Comparison of ENCODE assay signal across 8 cellular contexts in the genomic region with DNA sequence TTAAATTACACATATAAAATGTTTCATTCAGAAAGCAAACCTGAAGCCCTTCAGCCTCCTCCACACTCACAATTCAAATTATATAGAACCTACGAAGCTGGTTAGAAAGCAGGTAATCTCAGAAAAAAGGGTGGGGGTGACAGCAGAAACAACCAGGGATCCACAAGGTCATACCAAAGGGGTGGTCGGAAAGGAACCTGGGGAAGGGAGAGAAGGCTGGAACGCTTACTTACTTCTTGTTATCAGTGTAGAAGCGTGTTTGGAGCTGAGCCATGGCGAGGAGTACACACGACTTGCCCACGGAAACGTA. TPM values are rescaled to one million over a fixed set of nuclear protein-coding genes. Genes with fewer than 3 reads are reported as not detected.
DNase-seq lines count a peak whose midpoint lies in the region; ATAC-seq and TF ChIP-seq lines count a peak whose summit lies in the region.

No MANE protein-coding gene starts in this region.

- peak overlapping the region; percentile 96 for H3K9ac ChIP-seq in iPS-18a (ENCODE audit: low read length)

- no peak for TF ChIP-seq CTCF in BE2C (IDR thresholded peaks at IDR 0.05; ENCODE audit: low read depth, low read length)
- no peak for TF ChIP-seq CTCF in HEK293 (tag by site-specific recombination; IDR thresholded peaks at IDR 0.05)

- no peaks in the 10 kb centered on the region for H3K27me3 Mint-ChIP-seq in activated CD8-positive, alpha-beta T cell treated with anti-CD3 and anti-CD28 coated beads, Interleukin-2, amount 10 ng/mL, durations not matched to agents 7 days and 5 days (ENCODE audit: low read depth)

- no peak for DNase-seq in BE2C
- DNase-seq in activated CD8-positive, alpha-beta T cell treated with anti-CD3 and anti-CD28 coated beads, Interleukin-2, amount 10 ng/mL, durations not matched to agents 7 days and 5 days, result no peak
- DNase-seq in substantia nigra (lab: John Stamatoyannopoulos, UW), result peak in 2 of 49 donors; percentile 56 to 59
- DNase-seq in DMS53 treated with DMSO at 0.1 percent for 48 hours (lab: John Stamatoyannopoulos, UW; ENCODE audit: unreplicated experiment), result no peak
- DNase-seq in NK-92 treated with Interleukin-12 subunit alpha and Interleukin-12 subunit beta, amount 100 ng/mL, for 24 hours (lab: John Stamatoyannopoulos, UW), result no peak
- DNase-seq in cerebellar nuclear complex (lab: John Stamatoyannopoulos, UW), result no peak

- H3K9me3 Mint-ChIP-seq in activated CD8-positive, alpha-beta T cell treated with anti-CD3 and anti-CD28 coated beads, Interleukin-2, amount 10 ng/mL, durations not matched to agents 7 days and 5 days (ENCODE audit: insufficient read depth), result no peaks in the 10 kb centered on the region

- H3K4me1 Mint-ChIP-seq in activated CD8-positive, alpha-beta T cell treated with anti-CD3 and anti-CD28 coated beads, Interleukin-2, amount 10 ng/mL, durations not matched to agents 7 days and 5 days (ENCODE audit: low read depth), result peaks cover 24% of the 10 kb centered on the region

- POLR2A ChIA-PET in HEK293 (lab: Yijun Ruan, JAX), result interaction anchor here (0.8 to 1.7 kb wide), 3 partner anchors 36 to 328 kb away, joined by 3 to 9 read pairs (median 7); partner anchors contain the start of gene CYP20A1
- POLR2A ChIA-PET in activated CD8-positive, alpha-beta T cell treated with anti-CD3 and anti-CD28 coated beads, Interleukin-2, amount 10 ng/mL, durations not matched to agents 7 days and 5 days (lab: Charles Lee), result interaction anchor here (0.6 to 1.5 kb wide), 2 partner anchors 107 to 328 kb away, joined by 4 to 6 read pairs; partner anchors contain the start of gene CYP20A1

- CTCF ChIA-PET in HEK293 (lab: Yijun Ruan, JAX), result interaction anchor here (0.6 kb wide), 2 partner anchors 188 to 281 kb away, joined by 3 read pairs; no protein-coding TSS in a partner anchor
- CTCF ChIA-PET in activated CD8-positive, alpha-beta T cell treated with anti-CD3 and anti-CD28 coated beads, Interleukin-2, amount 10 ng/mL, durations not matched to agents 7 days and 5 days (lab: Charles Lee), result interaction anchor here (0.7 to 1.7 kb wide), 4 partner anchors 13 to 323 kb away, joined by 3 to 5 read pairs (median 4); no protein-coding TSS in a partner anchor

- H3K4me3 ChIP-seq in BE2C (ENCODE audit: low read depth, low read length) (peak overlapping the region; percentile 88), HEK293 (ENCODE audit: low read depth, low read length) (peak overlapping the region; percentile 67), iPS-18a (ENCODE audit: low read length) (peak overlapping the region; percentile 98)

- no peaks in the 10 kb centered on the region for H3K4me1 ChIP-seq in BE2C
- peaks cover 2% of the 10 kb centered on the region; the same call in 1 of the 2 replicates for H3K4me1 ChIP-seq in HEK293 (ENCODE audit: control insufficient read depth, insufficient read depth, low read length)
- no peaks in the 10 kb centered on the region for H3K4me1 ChIP-seq in iPS-18a (ENCODE audit: control insufficient read depth, low read depth, low read length)

- H3K27ac ChIP-seq in HEK293 (ENCODE audit: extremely low read depth, low read depth, low read length) (peak overlapping the region; percentile 64), iPS-18a (ENCODE audit: low read length) (peak overlapping the region; percentile 98), substantia nigra (ENCODE audit: low read depth, low read length, poor library complexity, severe bottlenecking) (peak overlapping the region; percentile 92)

- peaks cover 6% of the 10 kb centered on the region for H3K36me3 Mint-ChIP-seq in activated CD8-positive, alpha-beta T cell treated with anti-CD3 and anti-CD28 coated beads, Interleukin-2, amount 10 ng/mL, durations not matched to agents 7 days and 5 days (ENCODE audit: low read depth)

- H3K4me3 Mint-ChIP-seq in activated CD8-positive, alpha-beta T cell treated with anti-CD3 and anti-CD28 coated beads, Interleukin-2, amount 10 ng/mL, durations not matched to agents 7 days and 5 days, result peak overlapping the region; percentile 100

- ATAC-seq in activated CD8-positive, alpha-beta T cell treated with anti-CD3 and anti-CD28 coated beads, Interleukin-2, amount 10 ng/mL, durations not matched to agents 7 days and 5 days, result no peak

- H3K9me3 ChIP-seq in BE2C (no peaks in the 10 kb centered on the region), HEK293 (ENCODE audit: control insufficient read depth, insufficient read depth, low read depth, low read length) (no peaks in the 10 kb centered on the region), iPS-18a (ENCODE audit: control insufficient read depth, low read depth, low read length) (no peaks in the 10 kb centered on the region)

- H3K27me3 ChIP-seq in BE2C (no peaks in the 10 kb centered on the region), iPS-18a (ENCODE audit: control insufficient read depth, insufficient read depth, low read length) (no peaks in the 10 kb centered on the region)

- peak overlapping the region; percentile 99 for H3K27ac Mint-ChIP-seq in activated CD8-positive, alpha-beta T cell treated with anti-CD3 and anti-CD28 coated beads, Interleukin-2, amount 10 ng/mL, durations not matched to agents 7 days and 5 days

- H3K36me3 ChIP-seq in BE2C (peaks cover 26% of the 10 kb centered on the region), HEK293 (ENCODE audit: control insufficient read depth in 2 of 2, insufficient read depth in 1 of 2, low read length in 2 of 2) (peaks cover 8 to 10% of the 10 kb centered on the region in 2 experiments), iPS-18a (ENCODE audit: control insufficient read depth, low read depth, low read length) (peaks cover 10% of the 10 kb centered on the region)

TF ChIP-seq in HEK293, 187 proteins besides CTCF, POLR2A, EP300 and RAD21:
- TF ChIP-seq, protein P1, sequence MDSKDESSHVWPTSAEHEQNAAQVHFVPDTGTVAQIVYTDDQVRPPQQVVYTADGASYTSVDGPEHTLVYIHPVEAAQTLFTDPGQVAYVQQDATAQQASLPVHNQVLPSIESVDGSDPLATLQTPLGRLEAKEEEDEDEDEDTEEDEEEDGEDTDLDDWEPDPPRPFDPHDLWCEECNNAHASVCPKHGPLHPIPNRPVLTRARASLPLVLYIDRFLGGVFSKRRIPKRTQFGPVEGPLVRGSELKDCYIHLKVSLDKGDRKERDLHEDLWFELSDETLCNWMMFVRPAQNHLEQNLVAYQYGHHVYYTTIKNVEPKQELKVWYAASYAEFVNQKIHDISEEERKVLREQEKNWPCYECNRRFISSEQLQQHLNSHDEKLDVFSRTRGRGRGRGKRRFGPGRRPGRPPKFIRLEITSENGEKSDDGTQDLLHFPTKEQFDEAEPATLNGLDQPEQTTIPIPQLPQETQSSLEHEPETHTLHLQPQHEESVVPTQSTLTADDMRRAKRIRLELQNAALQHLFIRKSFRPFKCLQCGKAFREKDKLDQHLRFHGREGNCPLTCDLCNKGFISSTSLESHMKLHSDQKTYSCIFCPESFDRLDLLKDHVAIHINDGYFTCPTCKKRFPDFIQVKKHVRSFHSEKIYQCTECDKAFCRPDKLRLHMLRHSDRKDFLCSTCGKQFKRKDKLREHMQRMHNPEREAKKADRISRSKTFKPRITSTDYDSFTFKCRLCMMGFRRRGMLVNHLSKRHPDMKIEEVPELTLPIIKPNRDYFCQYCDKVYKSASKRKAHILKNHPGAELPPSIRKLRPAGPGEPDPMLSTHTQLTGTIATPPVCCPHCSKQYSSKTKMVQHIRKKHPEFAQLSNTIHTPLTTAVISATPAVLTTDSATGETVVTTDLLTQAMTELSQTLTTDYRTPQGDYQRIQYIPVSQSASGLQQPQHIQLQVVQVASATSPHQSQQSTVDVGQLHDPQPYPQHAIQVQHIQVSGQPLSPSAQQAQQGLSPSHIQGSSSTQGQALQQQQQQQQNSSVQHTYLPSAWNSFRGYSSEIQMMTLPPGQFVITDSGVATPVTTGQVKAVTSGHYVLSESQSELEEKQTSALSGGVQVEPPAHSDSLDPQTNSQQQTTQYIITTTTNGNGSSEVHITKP (tag by site-specific recombination; IDR thresholded peaks at IDR 0.05), result peak; percentile 68; the same call in 1 of the 2 replicates
- TF ChIP-seq, protein P2, sequence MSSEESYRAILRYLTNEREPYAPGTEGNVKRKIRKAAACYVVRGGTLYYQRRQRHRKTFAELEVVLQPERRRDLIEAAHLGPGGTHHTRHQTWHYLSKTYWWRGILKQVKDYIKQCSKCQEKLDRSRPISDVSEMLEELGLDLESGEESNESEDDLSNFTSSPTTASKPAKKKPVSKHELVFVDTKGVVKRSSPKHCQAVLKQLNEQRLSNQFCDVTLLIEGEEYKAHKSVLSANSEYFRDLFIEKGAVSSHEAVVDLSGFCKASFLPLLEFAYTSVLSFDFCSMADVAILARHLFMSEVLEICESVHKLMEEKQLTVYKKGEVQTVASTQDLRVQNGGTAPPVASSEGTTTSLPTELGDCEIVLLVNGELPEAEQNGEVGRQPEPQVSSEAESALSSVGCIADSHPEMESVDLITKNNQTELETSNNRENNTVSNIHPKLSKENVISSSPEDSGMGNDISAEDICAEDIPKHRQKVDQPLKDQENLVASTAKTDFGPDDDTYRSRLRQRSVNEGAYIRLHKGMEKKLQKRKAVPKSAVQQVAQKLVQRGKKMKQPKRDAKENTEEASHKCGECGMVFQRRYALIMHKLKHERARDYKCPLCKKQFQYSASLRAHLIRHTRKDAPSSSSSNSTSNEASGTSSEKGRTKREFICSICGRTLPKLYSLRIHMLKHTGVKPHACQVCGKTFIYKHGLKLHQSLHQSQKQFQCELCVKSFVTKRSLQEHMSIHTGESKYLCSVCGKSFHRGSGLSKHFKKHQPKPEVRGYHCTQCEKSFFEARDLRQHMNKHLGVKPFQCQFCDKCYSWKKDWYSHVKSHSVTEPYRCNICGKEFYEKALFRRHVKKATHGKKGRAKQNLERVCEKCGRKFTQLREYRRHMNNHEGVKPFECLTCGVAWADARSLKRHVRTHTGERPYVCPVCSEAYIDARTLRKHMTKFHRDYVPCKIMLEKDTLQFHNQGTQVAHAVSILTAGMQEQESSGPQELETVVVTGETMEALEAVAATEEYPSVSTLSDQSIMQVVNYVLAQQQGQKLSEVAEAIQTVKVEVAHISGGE (tag by site-specific recombination; conservative IDR thresholded peaks at IDR 0.05; ENCODE audit: low read depth), result 0 out of 2 replicates have a peak, but pooled peaks have one; percentile 19
- TF ChIP-seq ZNF501 (tag by site-specific recombination; IDR thresholded peaks at IDR 0.05), result 0 out of 2 replicates have a peak, but pooled peaks have one; percentile 12
- TF ChIP-seq ZNF510 (tag by site-specific recombination; IDR thresholded peaks at IDR 0.05; ENCODE audit: insufficient replicate concordance), result no peak

RNA-seq across cellular contexts. Expression of gene WDR12, which starts 0.3 kb away (rescaled TPM):
- polyA plus RNA-seq in BE2C (2012; ENCODE audit: insufficient read depth, insufficient read length, low read depth), result 90.7 TPM
- 10 to 100 TPM; 66.3 to 69.1 TPM for total RNA-seq in activated CD8-positive, alpha-beta T cell treated with anti-CD3 and anti-CD28 coated beads, Interleukin-2, amount 10 ng/mL, durations not matched to agents 7 days and 5 days

RNA-seq across cellular contexts. Expression of gene CARF, which starts 0.9 kb away (rescaled TPM):
- polyA plus RNA-seq in BE2C (2012; ENCODE audit: insufficient read depth, insufficient read length, low read depth), result 1.9 TPM
- total RNA-seq in activated CD8-positive, alpha-beta T cell treated with anti-CD3 and anti-CD28 coated beads, Interleukin-2, amount 10 ng/mL, durations not matched to agents 7 days and 5 days, result 1 to 10 TPM; 7.6 to 8.5 TPM

RNA-seq across cellular contexts. Expression of gene ICA1L, which starts 39.6 kb away (rescaled TPM):
- polyA plus RNA-seq in BE2C (2012; ENCODE audit: insufficient read depth, insufficient read length, low read depth), result 1.1 TPM
- 1 to 10 TPM; 5.1 TPM for total RNA-seq in activated CD8-positive, alpha-beta T cell treated with anti-CD3 and anti-CD28 coated beads, Interleukin-2, amount 10 ng/mL, durations not matched to agents 7 days and 5 days
